In the genomic region with DNA sequence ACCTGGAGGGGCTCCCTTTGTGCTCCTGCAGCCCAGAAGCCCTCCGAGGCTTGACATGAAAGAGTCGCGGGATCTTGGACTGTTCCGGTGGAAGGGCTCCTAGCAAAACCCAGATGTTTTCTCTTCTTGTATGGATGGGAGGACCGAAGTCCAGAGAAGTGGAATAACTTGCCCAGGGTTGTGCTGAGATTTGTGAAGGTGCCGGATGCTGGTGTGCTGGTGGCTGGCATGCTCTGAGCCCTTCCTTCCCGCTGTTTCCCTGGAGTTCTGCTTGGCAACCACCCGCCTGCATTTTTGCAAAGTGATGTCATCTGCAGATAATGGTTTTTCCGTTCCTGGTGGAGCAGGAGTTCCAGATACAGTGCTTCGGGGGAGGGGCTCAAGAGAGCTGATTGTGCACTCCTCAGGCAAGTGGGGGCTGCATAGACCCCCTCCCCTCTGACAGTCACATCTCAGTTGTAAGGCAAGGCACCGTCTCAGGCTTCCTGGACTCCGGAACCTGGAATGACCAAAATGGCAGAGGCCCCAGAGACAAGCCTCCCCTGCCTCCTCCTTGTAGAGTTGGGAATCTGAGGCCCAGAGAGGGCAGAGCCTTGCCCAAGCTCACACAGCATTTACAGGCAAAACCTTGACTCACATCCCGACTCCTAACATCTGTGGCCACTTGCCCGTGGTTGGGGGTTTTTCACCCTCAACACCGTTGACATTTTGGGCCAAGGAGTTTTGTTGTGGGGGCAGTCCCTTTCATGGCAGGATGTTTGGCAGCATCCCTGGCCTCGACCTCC, we compare ENCODE assay signal across 1 cellular context.
TF ChIP-seq lines count a peak whose summit lies in the region.

No MANE protein-coding gene starts in this region.

TF ChIP-seq in HepG2, 621 proteins besides CTCF, POLR2A, EP300 and RAD21 (continued from another document):
- TF ChIP-seq, protein P1, sequence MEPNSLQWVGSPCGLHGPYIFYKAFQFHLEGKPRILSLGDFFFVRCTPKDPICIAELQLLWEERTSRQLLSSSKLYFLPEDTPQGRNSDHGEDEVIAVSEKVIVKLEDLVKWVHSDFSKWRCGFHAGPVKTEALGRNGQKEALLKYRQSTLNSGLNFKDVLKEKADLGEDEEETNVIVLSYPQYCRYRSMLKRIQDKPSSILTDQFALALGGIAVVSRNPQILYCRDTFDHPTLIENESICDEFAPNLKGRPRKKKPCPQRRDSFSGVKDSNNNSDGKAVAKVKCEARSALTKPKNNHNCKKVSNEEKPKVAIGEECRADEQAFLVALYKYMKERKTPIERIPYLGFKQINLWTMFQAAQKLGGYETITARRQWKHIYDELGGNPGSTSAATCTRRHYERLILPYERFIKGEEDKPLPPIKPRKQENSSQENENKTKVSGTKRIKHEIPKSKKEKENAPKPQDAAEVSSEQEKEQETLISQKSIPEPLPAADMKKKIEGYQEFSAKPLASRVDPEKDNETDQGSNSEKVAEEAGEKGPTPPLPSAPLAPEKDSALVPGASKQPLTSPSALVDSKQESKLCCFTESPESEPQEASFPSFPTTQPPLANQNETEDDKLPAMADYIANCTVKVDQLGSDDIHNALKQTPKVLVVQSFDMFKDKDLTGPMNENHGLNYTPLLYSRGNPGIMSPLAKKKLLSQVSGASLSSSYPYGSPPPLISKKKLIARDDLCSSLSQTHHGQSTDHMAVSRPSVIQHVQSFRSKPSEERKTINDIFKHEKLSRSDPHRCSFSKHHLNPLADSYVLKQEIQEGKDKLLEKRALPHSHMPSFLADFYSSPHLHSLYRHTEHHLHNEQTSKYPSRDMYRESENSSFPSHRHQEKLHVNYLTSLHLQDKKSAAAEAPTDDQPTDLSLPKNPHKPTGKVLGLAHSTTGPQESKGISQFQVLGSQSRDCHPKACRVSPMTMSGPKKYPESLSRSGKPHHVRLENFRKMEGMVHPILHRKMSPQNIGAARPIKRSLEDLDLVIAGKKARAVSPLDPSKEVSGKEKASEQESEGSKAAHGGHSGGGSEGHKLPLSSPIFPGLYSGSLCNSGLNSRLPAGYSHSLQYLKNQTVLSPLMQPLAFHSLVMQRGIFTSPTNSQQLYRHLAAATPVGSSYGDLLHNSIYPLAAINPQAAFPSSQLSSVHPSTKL (CRISPR knock-in tag; IDR thresholded peaks at IDR 0.05), result peak; percentile 42; the same call in 1 of the 2 replicates
- no peak for TF ChIP-seq ZNF792 (CRISPR knock-in tag; IDR thresholded peaks at IDR 0.05)
- TF ChIP-seq ZNF83 (CRISPR knock-in tag; IDR thresholded peaks at IDR 0.05; ENCODE audit: borderline replicate concordance), result no peak
- TF ChIP-seq NAIF1 (CRISPR knock-in tag; IDR thresholded peaks at IDR 0.05; ENCODE audit: borderline replicate concordance), result no peak
- TF ChIP-seq MTA1 (CRISPR knock-in tag; IDR thresholded peaks at IDR 0.05; ENCODE audit: borderline replicate concordance), result no peak
- TF ChIP-seq, protein P2, sequence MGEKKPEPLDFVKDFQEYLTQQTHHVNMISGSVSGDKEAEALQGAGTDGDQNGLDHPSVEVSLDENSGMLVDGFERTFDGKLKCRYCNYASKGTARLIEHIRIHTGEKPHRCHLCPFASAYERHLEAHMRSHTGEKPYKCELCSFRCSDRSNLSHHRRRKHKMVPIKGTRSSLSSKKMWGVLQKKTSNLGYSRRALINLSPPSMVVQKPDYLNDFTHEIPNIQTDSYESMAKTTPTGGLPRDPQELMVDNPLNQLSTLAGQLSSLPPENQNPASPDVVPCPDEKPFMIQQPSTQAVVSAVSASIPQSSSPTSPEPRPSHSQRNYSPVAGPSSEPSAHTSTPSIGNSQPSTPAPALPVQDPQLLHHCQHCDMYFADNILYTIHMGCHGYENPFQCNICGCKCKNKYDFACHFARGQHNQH (CRISPR knock-in tag; IDR thresholded peaks at IDR 0.05), result peak; percentile 21; the same call in 1 of the 2 replicates
- peak; percentile 73 for TF ChIP-seq ELF3 (CRISPR knock-in tag; IDR thresholded peaks at IDR 0.05)
- TF ChIP-seq TFE3 (CRISPR knock-in tag; IDR thresholded peaks at IDR 0.05), result peak; percentile 18; the same call in 1 of the 2 replicates
- TF ChIP-seq WIZ (CRISPR knock-in tag; IDR thresholded peaks at IDR 0.05), result no peak
- no peak for TF ChIP-seq ZNF3 (CRISPR knock-in tag; IDR thresholded peaks at IDR 0.05)
- TF ChIP-seq CENPT (CRISPR knock-in tag; IDR thresholded peaks at IDR 0.05; ENCODE audit: low read depth), result no peak
- TF ChIP-seq ZNF720 (CRISPR knock-in tag; IDR thresholded peaks at IDR 0.05), result no peak
- TF ChIP-seq KDM2A (CRISPR knock-in tag; IDR thresholded peaks at IDR 0.05; ENCODE audit: borderline replicate concordance, low read depth), result no peak
- TF ChIP-seq ZNF430 (CRISPR knock-in tag; IDR thresholded peaks at IDR 0.05), result 0 out of 2 replicates have a peak, but pooled peaks have one; percentile 43
- no peak for TF ChIP-seq SOX6 (IDR thresholded peaks at IDR 0.05)
- TF ChIP-seq SOX6 (CRISPR knock-in tag; IDR thresholded peaks at IDR 0.05), result peak; percentile 69
- peak; percentile 99 for TF ChIP-seq JUN (CRISPR knock-in tag; IDR thresholded peaks at IDR 0.05)
- TF ChIP-seq, protein P3, sequence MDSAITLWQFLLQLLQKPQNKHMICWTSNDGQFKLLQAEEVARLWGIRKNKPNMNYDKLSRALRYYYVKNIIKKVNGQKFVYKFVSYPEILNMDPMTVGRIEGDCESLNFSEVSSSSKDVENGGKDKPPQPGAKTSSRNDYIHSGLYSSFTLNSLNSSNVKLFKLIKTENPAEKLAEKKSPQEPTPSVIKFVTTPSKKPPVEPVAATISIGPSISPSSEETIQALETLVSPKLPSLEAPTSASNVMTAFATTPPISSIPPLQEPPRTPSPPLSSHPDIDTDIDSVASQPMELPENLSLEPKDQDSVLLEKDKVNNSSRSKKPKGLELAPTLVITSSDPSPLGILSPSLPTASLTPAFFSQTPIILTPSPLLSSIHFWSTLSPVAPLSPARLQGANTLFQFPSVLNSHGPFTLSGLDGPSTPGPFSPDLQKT (CRISPR knock-in tag; IDR thresholded peaks at IDR 0.05; ENCODE audit: borderline replicate concordance), result no peak
- no peak for TF ChIP-seq NRL (CRISPR knock-in tag; IDR thresholded peaks at IDR 0.05; ENCODE audit: borderline replicate concordance)
- no peak for TF ChIP-seq ZNF839 (CRISPR knock-in tag; IDR thresholded peaks at IDR 0.05; ENCODE audit: borderline replicate concordance)
- no peak for TF ChIP-seq ZNF230 (CRISPR knock-in tag; IDR thresholded peaks at IDR 0.05)
- no peak for TF ChIP-seq HNRNPLL (IDR thresholded peaks at IDR 0.05; ENCODE audit: low read depth, low read length, poor library complexity, severe bottlenecking)
- peak; percentile 76 for TF ChIP-seq HDAC1 (CRISPR knock-in tag; IDR thresholded peaks at IDR 0.05)
- no peak for TF ChIP-seq CEBPB (IDR thresholded peaks at IDR 0.05; ENCODE audit: borderline replicate concordance, low read depth, low read length)
- no peak for TF ChIP-seq TBX2 (CRISPR knock-in tag; IDR thresholded peaks at IDR 0.05; ENCODE audit: borderline replicate concordance)
- no peak for TF ChIP-seq ZNF256 (CRISPR knock-in tag; conservative IDR thresholded peaks at IDR 0.05)
- no peak for TF ChIP-seq SUZ12 (IDR thresholded peaks at IDR 0.05; ENCODE audit: low read depth, low read length)
- no peak for TF ChIP-seq TCF12 (IDR thresholded peaks at IDR 0.05)
- TF ChIP-seq TCF12 (CRISPR knock-in tag; IDR thresholded peaks at IDR 0.05), result no peak
- TF ChIP-seq GFI1 (CRISPR knock-in tag; IDR thresholded peaks at IDR 0.05; ENCODE audit: borderline replicate concordance), result peak; percentile 94
- 0 out of 2 replicates have a peak, but pooled peaks have one; percentile 28 for TF ChIP-seq ZBTB7A (CRISPR knock-in tag; IDR thresholded peaks at IDR 0.05)
- 0 out of 2 replicates have a peak, but pooled peaks have one; percentile 33 for TF ChIP-seq ZNF335 (CRISPR knock-in tag; IDR thresholded peaks at IDR 0.05)
- 0 out of 2 replicates have a peak, but pooled peaks have one; percentile 6 for TF ChIP-seq HNF4A (CRISPR knock-in tag; IDR thresholded peaks at IDR 0.05)
- no peak for TF ChIP-seq ZNF431 (CRISPR knock-in tag; IDR thresholded peaks at IDR 0.05; ENCODE audit: borderline replicate concordance, low read depth)
- TF ChIP-seq SMAD1 (CRISPR knock-in tag; IDR thresholded peaks at IDR 0.05; ENCODE audit: borderline replicate concordance, low read depth), result no peak
- no peak for TF ChIP-seq ZFX (CRISPR knock-in tag; IDR thresholded peaks at IDR 0.05; ENCODE audit: low read depth)
- TF ChIP-seq, protein P4, sequence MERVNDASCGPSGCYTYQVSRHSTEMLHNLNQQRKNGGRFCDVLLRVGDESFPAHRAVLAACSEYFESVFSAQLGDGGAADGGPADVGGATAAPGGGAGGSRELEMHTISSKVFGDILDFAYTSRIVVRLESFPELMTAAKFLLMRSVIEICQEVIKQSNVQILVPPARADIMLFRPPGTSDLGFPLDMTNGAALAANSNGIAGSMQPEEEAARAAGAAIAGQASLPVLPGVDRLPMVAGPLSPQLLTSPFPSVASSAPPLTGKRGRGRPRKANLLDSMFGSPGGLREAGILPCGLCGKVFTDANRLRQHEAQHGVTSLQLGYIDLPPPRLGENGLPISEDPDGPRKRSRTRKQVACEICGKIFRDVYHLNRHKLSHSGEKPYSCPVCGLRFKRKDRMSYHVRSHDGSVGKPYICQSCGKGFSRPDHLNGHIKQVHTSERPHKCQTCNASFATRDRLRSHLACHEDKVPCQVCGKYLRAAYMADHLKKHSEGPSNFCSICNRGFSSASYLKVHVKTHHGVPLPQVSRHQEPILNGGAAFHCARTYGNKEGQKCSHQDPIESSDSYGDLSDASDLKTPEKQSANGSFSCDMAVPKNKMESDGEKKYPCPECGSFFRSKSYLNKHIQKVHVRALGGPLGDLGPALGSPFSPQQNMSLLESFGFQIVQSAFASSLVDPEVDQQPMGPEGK (CRISPR knock-in tag; IDR thresholded peaks at IDR 0.05), result peak; percentile 61
- TF ChIP-seq, protein P5, sequence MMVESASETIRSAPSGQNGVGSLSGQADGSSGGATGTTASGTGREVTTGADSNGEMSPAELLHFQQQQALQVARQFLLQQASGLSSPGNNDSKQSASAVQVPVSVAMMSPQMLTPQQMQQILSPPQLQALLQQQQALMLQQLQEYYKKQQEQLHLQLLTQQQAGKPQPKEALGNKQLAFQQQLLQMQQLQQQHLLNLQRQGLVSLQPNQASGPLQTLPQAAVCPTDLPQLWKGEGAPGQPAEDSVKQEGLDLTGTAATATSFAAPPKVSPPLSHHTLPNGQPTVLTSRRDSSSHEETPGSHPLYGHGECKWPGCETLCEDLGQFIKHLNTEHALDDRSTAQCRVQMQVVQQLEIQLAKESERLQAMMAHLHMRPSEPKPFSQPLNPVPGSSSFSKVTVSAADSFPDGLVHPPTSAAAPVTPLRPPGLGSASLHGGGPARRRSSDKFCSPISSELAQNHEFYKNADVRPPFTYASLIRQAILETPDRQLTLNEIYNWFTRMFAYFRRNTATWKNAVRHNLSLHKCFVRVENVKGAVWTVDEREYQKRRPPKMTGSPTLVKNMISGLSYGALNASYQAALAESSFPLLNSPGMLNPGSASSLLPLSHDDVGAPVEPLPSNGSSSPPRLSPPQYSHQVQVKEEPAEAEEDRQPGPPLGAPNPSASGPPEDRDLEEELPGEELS (CRISPR knock-in tag; IDR thresholded peaks at IDR 0.05), result 0 out of 2 replicates have a peak, but pooled peaks have one; percentile 11
- 0 out of 2 replicates have a peak, but pooled peaks have one; percentile 21 for TF ChIP-seq ZNF331 (CRISPR knock-in tag; IDR thresholded peaks at IDR 0.05)
- TF ChIP-seq GMEB1 (CRISPR knock-in tag; IDR thresholded peaks at IDR 0.05; ENCODE audit: borderline replicate concordance), result no peak
- TF ChIP-seq, protein P6, sequence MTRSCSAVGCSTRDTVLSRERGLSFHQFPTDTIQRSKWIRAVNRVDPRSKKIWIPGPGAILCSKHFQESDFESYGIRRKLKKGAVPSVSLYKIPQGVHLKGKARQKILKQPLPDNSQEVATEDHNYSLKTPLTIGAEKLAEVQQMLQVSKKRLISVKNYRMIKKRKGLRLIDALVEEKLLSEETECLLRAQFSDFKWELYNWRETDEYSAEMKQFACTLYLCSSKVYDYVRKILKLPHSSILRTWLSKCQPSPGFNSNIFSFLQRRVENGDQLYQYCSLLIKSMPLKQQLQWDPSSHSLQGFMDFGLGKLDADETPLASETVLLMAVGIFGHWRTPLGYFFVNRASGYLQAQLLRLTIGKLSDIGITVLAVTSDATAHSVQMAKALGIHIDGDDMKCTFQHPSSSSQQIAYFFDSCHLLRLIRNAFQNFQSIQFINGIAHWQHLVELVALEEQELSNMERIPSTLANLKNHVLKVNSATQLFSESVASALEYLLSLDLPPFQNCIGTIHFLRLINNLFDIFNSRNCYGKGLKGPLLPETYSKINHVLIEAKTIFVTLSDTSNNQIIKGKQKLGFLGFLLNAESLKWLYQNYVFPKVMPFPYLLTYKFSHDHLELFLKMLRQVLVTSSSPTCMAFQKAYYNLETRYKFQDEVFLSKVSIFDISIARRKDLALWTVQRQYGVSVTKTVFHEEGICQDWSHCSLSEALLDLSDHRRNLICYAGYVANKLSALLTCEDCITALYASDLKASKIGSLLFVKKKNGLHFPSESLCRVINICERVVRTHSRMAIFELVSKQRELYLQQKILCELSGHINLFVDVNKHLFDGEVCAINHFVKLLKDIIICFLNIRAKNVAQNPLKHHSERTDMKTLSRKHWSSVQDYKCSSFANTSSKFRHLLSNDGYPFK (CRISPR knock-in tag; IDR thresholded peaks at IDR 0.05; ENCODE audit: borderline replicate concordance), result peak; percentile 31; the same call in 1 of the 2 replicates
